ENCODE assay signal across 1 cellular context in the genomic region with DNA sequence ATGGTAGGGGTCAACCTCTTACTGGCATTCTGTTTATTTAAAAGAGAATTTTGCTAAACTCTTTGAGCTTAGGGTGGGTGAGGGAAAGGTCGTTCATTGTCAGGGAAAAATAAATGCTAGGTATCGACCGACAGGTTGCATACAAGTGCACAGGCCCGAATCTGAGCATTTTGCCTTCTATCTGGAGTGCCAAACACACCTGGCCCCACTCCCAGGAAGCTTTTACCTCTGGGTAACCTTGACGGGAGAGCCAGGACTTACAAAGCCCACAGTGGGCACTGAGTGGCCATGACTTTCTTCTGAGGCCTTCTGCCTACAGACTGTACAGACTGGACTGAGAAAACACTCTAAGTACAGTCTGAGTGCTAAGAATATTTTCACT.
TF ChIP-seq lines count a peak whose summit lies in the region.

No MANE protein-coding gene starts in this region.

TF ChIP-seq in GM23338, 12 proteins besides CTCF, POLR2A, EP300 and RAD21 (continued from another document):
- TF ChIP-seq, protein P1, sequence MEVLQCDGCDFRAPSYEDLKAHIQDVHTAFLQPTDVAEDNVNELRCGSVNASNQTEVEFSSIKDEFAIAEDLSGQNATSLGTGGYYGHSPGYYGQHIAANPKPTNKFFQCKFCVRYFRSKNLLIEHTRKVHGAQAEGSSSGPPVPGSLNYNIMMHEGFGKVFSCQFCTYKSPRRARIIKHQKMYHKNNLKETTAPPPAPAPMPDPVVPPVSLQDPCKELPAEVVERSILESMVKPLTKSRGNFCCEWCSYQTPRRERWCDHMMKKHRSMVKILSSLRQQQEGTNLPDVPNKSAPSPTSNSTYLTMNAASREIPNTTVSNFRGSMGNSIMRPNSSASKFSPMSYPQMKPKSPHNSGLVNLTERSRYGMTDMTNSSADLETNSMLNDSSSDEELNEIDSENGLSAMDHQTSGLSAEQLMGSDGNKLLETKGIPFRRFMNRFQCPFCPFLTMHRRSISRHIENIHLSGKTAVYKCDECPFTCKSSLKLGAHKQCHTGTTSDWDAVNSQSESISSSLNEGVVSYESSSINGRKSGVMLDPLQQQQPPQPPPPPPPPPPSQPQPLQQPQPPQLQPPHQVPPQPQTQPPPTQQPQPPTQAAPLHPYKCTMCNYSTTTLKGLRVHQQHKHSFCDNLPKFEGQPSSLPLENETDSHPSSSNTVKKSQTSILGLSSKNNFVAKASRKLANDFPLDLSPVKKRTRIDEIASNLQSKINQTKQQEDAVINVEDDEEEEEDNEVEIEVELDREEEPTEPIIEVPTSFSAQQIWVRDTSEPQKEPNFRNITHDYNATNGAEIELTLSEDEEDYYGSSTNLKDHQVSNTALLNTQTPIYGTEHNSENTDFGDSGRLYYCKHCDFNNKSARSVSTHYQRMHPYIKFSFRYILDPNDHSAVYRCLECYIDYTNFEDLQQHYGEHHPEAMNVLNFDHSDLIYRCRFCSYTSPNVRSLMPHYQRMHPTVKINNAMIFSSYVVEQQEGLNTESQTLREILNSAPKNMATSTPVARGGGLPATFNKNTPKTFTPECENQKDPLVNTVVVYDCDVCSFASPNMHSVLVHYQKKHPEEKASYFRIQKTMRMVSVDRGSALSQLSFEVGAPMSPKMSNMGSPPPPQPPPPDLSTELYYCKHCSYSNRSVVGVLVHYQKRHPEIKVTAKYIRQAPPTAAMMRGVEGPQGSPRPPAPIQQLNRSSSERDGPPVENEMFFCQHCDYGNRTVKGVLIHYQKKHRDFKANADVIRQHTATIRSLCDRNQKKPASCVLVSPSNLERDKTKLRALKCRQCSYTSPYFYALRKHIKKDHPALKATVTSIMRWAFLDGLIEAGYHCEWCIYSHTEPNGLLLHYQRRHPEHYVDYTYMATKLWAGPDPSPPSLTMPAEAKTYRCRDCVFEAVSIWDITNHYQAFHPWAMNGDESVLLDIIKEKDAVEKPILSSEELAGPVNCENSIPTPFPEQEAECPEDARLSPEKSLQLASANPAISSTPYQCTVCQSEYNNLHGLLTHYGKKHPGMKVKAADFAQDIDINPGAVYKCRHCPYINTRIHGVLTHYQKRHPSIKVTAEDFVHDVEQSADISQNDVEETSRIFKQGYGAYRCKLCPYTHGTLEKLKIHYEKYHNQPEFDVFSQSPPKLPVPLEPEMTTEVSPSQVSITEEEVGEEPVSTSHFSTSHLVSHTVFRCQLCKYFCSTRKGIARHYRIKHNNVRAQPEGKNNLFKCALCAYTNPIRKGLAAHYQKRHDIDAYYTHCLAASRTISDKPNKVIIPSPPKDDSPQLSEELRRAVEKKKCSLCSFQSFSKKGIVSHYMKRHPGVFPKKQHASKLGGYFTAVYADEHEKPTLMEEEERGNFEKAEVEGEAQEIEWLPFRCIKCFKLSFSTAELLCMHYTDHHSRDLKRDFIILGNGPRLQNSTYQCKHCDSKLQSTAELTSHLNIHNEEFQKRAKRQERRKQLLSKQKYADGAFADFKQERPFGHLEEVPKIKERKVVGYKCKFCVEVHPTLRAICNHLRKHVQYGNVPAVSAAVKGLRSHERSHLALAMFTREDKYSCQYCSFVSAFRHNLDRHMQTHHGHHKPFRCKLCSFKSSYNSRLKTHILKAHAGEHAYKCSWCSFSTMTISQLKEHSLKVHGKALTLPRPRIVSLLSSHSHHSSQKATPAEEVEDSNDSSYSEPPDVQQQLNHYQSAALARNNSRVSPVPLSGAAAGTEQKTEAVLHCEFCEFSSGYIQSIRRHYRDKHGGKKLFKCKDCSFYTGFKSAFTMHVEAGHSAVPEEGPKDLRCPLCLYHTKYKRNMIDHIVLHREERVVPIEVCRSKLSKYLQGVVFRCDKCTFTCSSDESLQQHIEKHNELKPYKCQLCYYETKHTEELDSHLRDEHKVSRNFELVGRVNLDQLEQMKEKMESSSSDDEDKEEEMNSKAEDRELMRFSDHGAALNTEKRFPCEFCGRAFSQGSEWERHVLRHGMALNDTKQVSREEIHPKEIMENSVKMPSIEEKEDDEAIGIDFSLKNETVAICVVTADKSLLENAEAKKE (CRISPR knock-in tag; IDR thresholded peaks at IDR 0.05), result no peak
